ENCODE assay signal across 1 cellular context in the genomic region with DNA sequence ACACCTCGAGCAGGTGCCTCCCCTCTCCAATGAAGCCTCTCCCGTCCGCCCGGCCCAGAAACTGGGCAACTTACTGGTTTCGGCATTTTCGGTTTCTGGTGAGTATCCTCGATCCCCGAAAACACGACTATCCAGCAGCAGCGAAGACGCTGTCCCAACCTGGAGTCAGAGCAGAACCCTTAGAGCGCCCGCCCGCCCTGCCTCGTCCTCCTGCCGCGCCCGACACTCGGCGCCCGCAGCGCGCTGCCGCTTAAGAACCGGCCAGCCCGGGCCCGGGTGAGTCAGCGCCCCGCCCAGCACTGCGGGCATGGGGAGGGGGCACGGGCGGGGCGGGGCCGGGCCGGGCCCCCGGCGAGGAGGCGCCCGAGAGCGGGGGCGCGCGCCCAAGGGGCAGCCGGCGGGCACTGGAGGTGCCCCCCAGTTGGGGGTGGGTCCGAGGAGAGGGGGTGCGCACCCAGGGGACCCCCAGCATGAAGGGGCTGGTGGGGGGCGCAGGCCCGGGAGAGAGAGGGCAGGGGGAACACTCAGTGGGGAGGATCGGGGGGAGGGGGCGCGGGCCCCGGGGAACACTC.
TF ChIP-seq lines count a peak whose summit lies in the region.

No MANE protein-coding gene starts in this region.

TF ChIP-seq in H1, 55 proteins besides CTCF, POLR2A, EP300 and RAD21 (continued from another document):
- peak; percentile 69 for TF ChIP-seq JUND (IDR thresholded peaks at IDR 0.05; ENCODE audit: low read length)
- TF ChIP-seq CREB1 (IDR thresholded peaks at IDR 0.05) = 0 out of 2 replicates have a peak, but pooled peaks have one; percentile 8
- peak; percentile 47 for TF ChIP-seq PHF8 (conservative IDR thresholded peaks at IDR 0.05; ENCODE audit: low read depth, low read length)
- 0 out of 2 replicates have a peak, but pooled peaks have one; percentile 15 for TF ChIP-seq FOSL1 (IDR thresholded peaks at IDR 0.05; ENCODE audit: insufficient read depth, low read depth, low read length)
- peak; percentile 89 for TF ChIP-seq TBP (IDR thresholded peaks at IDR 0.05; ENCODE audit: low read depth, low read length)
- no peak for TF ChIP-seq SIX5 (IDR thresholded peaks at IDR 0.05; ENCODE audit: low read depth, low read length)
